Comparison of ENCODE assay signal across 8 cellular contexts in the genomic region with DNA sequence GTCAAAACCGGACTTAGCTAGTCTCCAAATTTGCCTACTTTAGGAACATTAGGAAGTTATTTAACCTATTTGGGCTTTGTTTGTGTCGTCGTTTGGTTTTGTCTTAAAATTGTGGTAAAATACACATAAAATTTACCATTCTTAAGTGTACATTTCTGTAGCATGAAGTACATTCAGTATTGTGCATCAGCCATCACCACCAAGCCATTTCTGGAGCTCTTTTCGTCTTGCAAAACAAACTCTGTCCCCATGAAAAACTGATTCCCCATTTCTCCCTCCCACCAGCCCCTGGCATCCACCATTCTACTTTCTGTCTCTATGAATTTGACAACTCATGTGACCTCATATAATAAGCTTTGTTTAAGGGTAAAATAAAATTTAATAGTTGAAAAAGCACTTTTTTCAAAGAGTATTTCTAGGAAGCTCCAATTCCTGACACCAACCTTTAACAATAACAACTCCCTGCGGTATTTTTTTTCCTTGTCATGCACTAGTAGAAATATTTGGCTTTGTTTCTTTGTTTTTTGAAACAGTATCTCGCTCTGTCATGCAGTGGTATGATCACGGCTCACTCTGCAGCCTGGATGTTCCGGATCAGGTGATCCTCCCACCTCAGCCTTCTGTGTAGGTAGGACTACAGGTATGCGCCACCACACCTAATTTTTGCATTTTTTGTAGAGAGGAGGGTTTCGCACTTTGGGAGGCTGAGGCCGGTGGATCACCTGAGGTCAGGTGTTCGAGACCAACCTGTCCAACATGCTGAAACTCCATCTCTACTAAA. TPM values are rescaled to one million over a fixed set of nuclear protein-coding genes. Genes with fewer than 3 reads are reported as not detected.
DNase-seq lines count a peak whose midpoint lies in the region; ATAC-seq, FAIRE-seq and TF ChIP-seq lines count a peak whose summit lies in the region.

No MANE protein-coding gene starts in this region.

- H3K27me3 ChIP-seq in astrocyte (ENCODE audit: insufficient read depth, low read length), result peaks cover 6% of the 10 kb centered on the region
- H3K27me3 ChIP-seq in thoracic aorta (replicated peaks; ENCODE audit: insufficient read depth), result no peaks in the 10 kb centered on the region

- peaks cover 4% of the 10 kb centered on the region for H3K27me3 Mint-ChIP-seq in activated CD8-positive, alpha-beta memory T cell treated with anti-CD3 and anti-CD28 coated beads, Interleukin-2, amount 10 ng/mL, durations not matched to agents 7 days and 5 days
- no peaks in the 10 kb centered on the region for H3K27me3 Mint-ChIP-seq in astrocyte (ENCODE audit: low read depth, unreplicated experiment)

- H3K79me2 ChIP-seq in astrocyte (ENCODE audit: insufficient read depth, low read length), result peaks cover 28% of the 10 kb centered on the region

- H3K4me3 Mint-ChIP-seq in activated CD8-positive, alpha-beta memory T cell treated with anti-CD3 and anti-CD28 coated beads, Interleukin-2, amount 10 ng/mL, durations not matched to agents 7 days and 5 days, result peak overlapping the region; percentile 98
- peak overlapping the region; percentile 91 for H3K4me3 Mint-ChIP-seq in astrocyte (ENCODE audit: unreplicated experiment)

- peak overlapping the region; percentile 90 for H3K4me2 ChIP-seq in astrocyte (ENCODE audit: low read length)

- CTCF ChIA-PET in activated CD8-positive, alpha-beta memory T cell treated with anti-CD3 and anti-CD28 coated beads, Interleukin-2, amount 10 ng/mL, durations not matched to agents 7 days and 5 days (lab: Charles Lee), result interaction anchor here (5.1 to 25.8 kb wide), 3 partner anchors 9 to 23 kb away, joined by 20 to 553 read pairs (median 60); no protein-coding TSS in a partner anchor

- H3K4me1 ChIP-seq in astrocyte (ENCODE audit: insufficient read depth, low read length) (peaks cover 53% of the 10 kb centered on the region), thoracic aorta (ENCODE audit: control insufficient read depth in 1 of 2, low read depth in 2 of 2) (peaks cover 36 to 63% of the 10 kb centered on the region in 2 donors)

- FAIRE-seq in astrocyte (lab: Jason Lieb, UNC), result no peak

- no peaks in the 10 kb centered on the region for H3K9me3 ChIP-seq in astrocyte (ENCODE audit: insufficient read depth, low read depth, low read length)
- H3K9me3 ChIP-seq in thoracic aorta, result no peaks in the 10 kb centered on the region

- H3K27ac Mint-ChIP-seq in activated CD8-positive, alpha-beta memory T cell treated with anti-CD3 and anti-CD28 coated beads, Interleukin-2, amount 10 ng/mL, durations not matched to agents 7 days and 5 days, result peak overlapping the region; percentile 100
- H3K27ac Mint-ChIP-seq in astrocyte (ENCODE audit: unreplicated experiment), result peak overlapping the region; percentile 100

- H3K36me3 Mint-ChIP-seq in activated CD8-positive, alpha-beta memory T cell treated with anti-CD3 and anti-CD28 coated beads, Interleukin-2, amount 10 ng/mL, durations not matched to agents 7 days and 5 days, result peaks cover 15% of the 10 kb centered on the region
- H3K36me3 Mint-ChIP-seq in astrocyte (ENCODE audit: low read depth, unreplicated experiment), result peaks cover 10% of the 10 kb centered on the region

- H3K4me1 Mint-ChIP-seq in activated CD8-positive, alpha-beta memory T cell treated with anti-CD3 and anti-CD28 coated beads, Interleukin-2, amount 10 ng/mL, durations not matched to agents 7 days and 5 days, result peaks cover 81% of the 10 kb centered on the region
- peaks cover 44% of the 10 kb centered on the region for H3K4me1 Mint-ChIP-seq in astrocyte (ENCODE audit: low read depth, unreplicated experiment)

- H3K36me3 ChIP-seq in astrocyte (ENCODE audit: insufficient read depth, low read length) (peaks cover 5% of the 10 kb centered on the region), thoracic aorta (peaks cover 8% of the 10 kb centered on the region)

- no peak for DNase-seq in activated CD8-positive, alpha-beta memory T cell treated with anti-CD3 and anti-CD28 coated beads, Interleukin-2, amount 10 ng/mL, durations not matched to agents 7 days and 5 days
- DNase-seq in activated CD8-positive, alpha-beta memory T cell treated with anti-CD3 and anti-CD28 coated beads, Interleukin-2, amount 50 U/mL, for 48 hours, result no peak
- DNase-seq in astrocyte (ENCODE audit: low read depth), result no peak
- peak; percentile 54 for DNase-seq in left kidney (ENCODE audit: low read depth, low spot score)
- no peak for DNase-seq in thoracic aorta (ENCODE audit: low spot score)
- DNase-seq in NCI-H2029 (lab: John Stamatoyannopoulos, UW), result no peak

- no peak for ATAC-seq in activated CD8-positive, alpha-beta memory T cell treated with anti-CD3 and anti-CD28 coated beads, Interleukin-2, amount 10 ng/mL, durations not matched to agents 7 days and 5 days
- no peak for ATAC-seq in thoracic aorta (ENCODE audit: insufficient number of reproducible peaks, low FRiP score, low read depth)
- no peak for ATAC-seq in HG03196 (IDR thresholded peaks at IDR 0.05; ENCODE audit: unreplicated experiment)
- ATAC-seq in GM18868 (IDR thresholded peaks at IDR 0.05; ENCODE audit: unreplicated experiment), result no peak

- H3K27ac ChIP-seq in astrocyte (ENCODE audit: low read depth, low read length) (peak overlapping the region; percentile 100), thoracic aorta (peak overlapping the region; percentile 97 to 100)

- H3K9ac ChIP-seq in astrocyte (ENCODE audit: low read length), result peak overlapping the region; percentile 79

- H2AFZ ChIP-seq in astrocyte (ENCODE audit: low read depth, low read length), result peak overlapping the region; percentile 2

- peak overlapping the region; percentile 40 for H3K4me3 ChIP-seq in astrocyte (ENCODE audit: insufficient read depth, low read depth, low read length)
- peak overlapping the region; percentile 91 for H3K4me3 ChIP-seq in thoracic aorta

- peaks cover 14% of the 10 kb centered on the region for H4K20me1 ChIP-seq in astrocyte (ENCODE audit: insufficient read depth, low read length)

- H3K9me3 Mint-ChIP-seq in activated CD8-positive, alpha-beta memory T cell treated with anti-CD3 and anti-CD28 coated beads, Interleukin-2, amount 10 ng/mL, durations not matched to agents 7 days and 5 days (ENCODE audit: low read depth), result no peaks in the 10 kb centered on the region
- H3K9me3 Mint-ChIP-seq in astrocyte (ENCODE audit: unreplicated experiment), result no peaks in the 10 kb centered on the region

- TF ChIP-seq CTCF in astrocyte (IDR thresholded peaks at IDR 0.05; ENCODE audit: insufficient read depth, low read depth, low read length) (no peak), thoracic aorta (IDR thresholded peaks at IDR 0.05) (no peak)

RNA-seq across cellular contexts. Expression of a gene that starts 3.6 kb away (rescaled TPM):
- 1,000 to 10,000 TPM; 1,159 to 1,188 TPM for total RNA-seq in activated CD8-positive, alpha-beta memory T cell treated with anti-CD3 and anti-CD28 coated beads, Interleukin-2, amount 10 ng/mL, durations not matched to agents 7 days and 5 days
- total RNA-seq in astrocyte (1,171 and 1,214 TPM in 2 replicates), thoracic aorta (1,000 to 10,000 TPM; 1,069 to 1,422 TPM)

RNA-seq across cellular contexts. Expression of a gene that starts 54.4 kb away (rescaled TPM):
- 10 to 100 TPM; 12.6 to 17.2 TPM for total RNA-seq in activated CD8-positive, alpha-beta memory T cell treated with anti-CD3 and anti-CD28 coated beads, Interleukin-2, amount 10 ng/mL, durations not matched to agents 7 days and 5 days
- total RNA-seq in astrocyte, result 44.5 and 48.4 TPM in 2 replicates
- 10 to 100 TPM in 1 of 2 donors, 1 to 10 TPM in 1; 8.8 to 13.1 TPM for total RNA-seq in thoracic aorta
